8 cellular contexts compared by ENCODE assay signal in the genomic region with DNA sequence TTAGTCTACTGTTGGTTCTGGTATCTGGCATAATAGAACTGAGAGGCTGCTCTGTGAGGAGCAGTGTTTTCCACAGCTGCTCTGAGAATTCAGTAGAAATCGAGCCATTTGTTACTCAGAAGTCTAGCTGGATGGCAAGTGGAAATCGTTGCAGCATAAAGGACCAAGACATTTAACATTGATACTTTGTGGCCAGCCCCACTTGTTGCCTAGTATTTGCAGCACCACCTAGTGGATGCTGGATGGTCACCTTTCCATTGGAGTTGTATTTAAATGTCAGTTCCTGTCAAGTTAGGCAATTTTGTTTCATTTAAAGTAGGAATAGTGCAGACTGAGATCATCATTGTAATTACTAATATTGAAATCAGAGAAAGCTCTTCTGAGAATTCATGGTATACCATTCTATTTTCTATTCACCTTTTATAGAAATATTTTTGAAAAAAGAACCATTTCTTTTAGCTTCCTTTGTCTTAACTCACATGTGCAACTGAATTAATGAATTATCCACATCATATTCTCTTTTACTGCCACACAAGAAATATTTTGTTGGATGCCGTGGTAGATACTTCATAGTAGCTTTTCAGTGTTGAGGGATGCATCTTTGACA.
DNase-seq lines count a peak whose midpoint lies in the region; ATAC-seq and TF ChIP-seq lines count a peak whose summit lies in the region.

No MANE protein-coding gene starts in this region.

- H3K9ac ChIP-seq in OCI-LY1 (ENCODE audit: low read length): no peak overlapping the region

- no peak for TF ChIP-seq POLR2A in upper lobe of left lung (IDR thresholded peaks at IDR 0.05)

- H3K79me2 ChIP-seq in OCI-LY1 (ENCODE audit: insufficient read depth, low read length) (peaks cover 43% of the 10 kb centered on the region), osteoblast (ENCODE audit: insufficient read depth, low read length) (peaks cover 55% of the 10 kb centered on the region)

- 17 to 25% methylated on average over 3 of the region's 3 CpGs for WGBS in upper lobe of left lung, 2 donors

- ATAC-seq in GM18907 (IDR thresholded peaks at IDR 0.05; ENCODE audit: unreplicated experiment) (peak; percentile 70), HG03378 (IDR thresholded peaks at IDR 0.05; ENCODE audit: unreplicated experiment) (peak; percentile 73), upper lobe of left lung (ENCODE audit: low FRiP score in 2 of 2) (peak in 1 of 2 donors; percentile 65)

- TF ChIP-seq CTCF in BJ (IDR thresholded peaks at IDR 0.05; ENCODE audit: insufficient read depth, low read depth, low read length) (peak; percentile 70), OCI-LY1 (IDR thresholded peaks at IDR 0.05; ENCODE audit: low read length) (peak; percentile 61), fibroblast of pulmonary artery (IDR thresholded peaks at IDR 0.05; ENCODE audit: low read length, missing control alignments) (peak; percentile 88), osteoblast (IDR thresholded peaks at IDR 0.05; ENCODE audit: extremely low read depth, low read depth, low read length) (peak; percentile 89), upper lobe of left lung (IDR thresholded peaks at IDR 0.05) (peak in 5 of 6 experiments; percentile 57 to 68 (median 60))

- H3K36me3 ChIP-seq in BJ (ENCODE audit: control insufficient read depth, insufficient read depth, low read length): no peaks in the 10 kb centered on the region
- peaks cover 4% of the 10 kb centered on the region for H3K36me3 ChIP-seq in OCI-LY1 (ENCODE audit: insufficient read depth, low read length)
- H3K36me3 ChIP-seq in osteoblast (ENCODE audit: insufficient read depth, low read length): no peaks in the 10 kb centered on the region
- no peaks in the 10 kb centered on the region for H3K36me3 ChIP-seq in upper lobe of left lung

- H3K4me1 ChIP-seq in OCI-LY1 (ENCODE audit: insufficient read depth, low read length, severe bottlenecking) (peaks cover 12% of the 10 kb centered on the region), osteoblast (ENCODE audit: insufficient read depth, low read length) (peaks cover 4% of the 10 kb centered on the region), upper lobe of left lung (peaks cover 0 to 9% (median 4%) of the 10 kb centered on the region in 4 donors)

- no peak for TF ChIP-seq EP300 in upper lobe of left lung (IDR thresholded peaks at IDR 0.05)

- H3K27ac ChIP-seq in OCI-LY1 (ENCODE audit: low read depth, low read length, poor library complexity, severe bottlenecking) (no peak overlapping the region), osteoblast (ENCODE audit: low read depth, low read length) (no peak overlapping the region), upper lobe of left lung (no peak overlapping the region)

- POLR2A ChIA-PET in BJ (lab: Charles Lee): no interaction called here

- DNase-seq in BJ (ENCODE audit: low read depth) (no peak), activated T-cell treated with anti-CD3 and anti-CD28 coated beads for 24 hours (ENCODE audit: low read depth) (peak; percentile 53), fibroblast of pulmonary artery (ENCODE audit: low read depth) (peak; percentile 84), osteoblast (ENCODE audit: insufficient read length, low spot score, missing footprints) (no peak), upper lobe of left lung (peak in 1 of 2 donors; percentile 59)

- no peaks in the 10 kb centered on the region for H3F3A ChIP-seq in OCI-LY1 (ENCODE audit: insufficient read depth, low read length)

- H3K4me2 ChIP-seq in OCI-LY1 (ENCODE audit: low read length) (no peak overlapping the region), osteoblast (ENCODE audit: insufficient read depth, low read length) (peak overlapping the region; percentile 18)

- no peaks in the 10 kb centered on the region for H3K27me3 ChIP-seq in BJ (ENCODE audit: control insufficient read depth, insufficient read depth, low read length)
- no peaks in the 10 kb centered on the region for H3K27me3 ChIP-seq in OCI-LY1 (ENCODE audit: insufficient read depth, low read length)
- H3K27me3 ChIP-seq in osteoblast (ENCODE audit: insufficient read depth, low read length): no peaks in the 10 kb centered on the region
- no peaks in the 10 kb centered on the region for H3K27me3 ChIP-seq in upper lobe of left lung

- H3K9me3 ChIP-seq in OCI-LY1 (ENCODE audit: low read length): no peaks in the 10 kb centered on the region
- H3K9me3 ChIP-seq in osteoblast (ENCODE audit: low read depth, low read length): no peaks in the 10 kb centered on the region
- no peaks in the 10 kb centered on the region for H3K9me3 ChIP-seq in upper lobe of left lung

- H2AFZ ChIP-seq in OCI-LY1 (ENCODE audit: low read length): no peak overlapping the region
- no peak overlapping the region for H2AFZ ChIP-seq in osteoblast (ENCODE audit: low read length)

- CTCF ChIA-PET in BJ (lab: Yijun Ruan, JAX): interaction anchor here (0.7 to 2.3 kb wide), 14 partner anchors 9 to 1061 kb away, joined by 3 to 21 read pairs (median 4); no protein-coding TSS in a partner anchor

- H3K9me2 ChIP-seq in OCI-LY1 (ENCODE audit: low read depth, low read length): no peaks in the 10 kb centered on the region

- no peaks in the 10 kb centered on the region for H4K20me1 ChIP-seq in OCI-LY1 (ENCODE audit: insufficient read depth, low read length)
- no peaks in the 10 kb centered on the region for H4K20me1 ChIP-seq in osteoblast (ENCODE audit: insufficient read depth, low read length)

- H3K4me3 ChIP-seq in BJ (ENCODE audit: low read depth, low read length) (no peak overlapping the region), OCI-LY1 (ENCODE audit: low read depth, low read length, poor library complexity, severe bottlenecking) (no peak overlapping the region), fibroblast of pulmonary artery (replicated peaks; ENCODE audit: low read depth, low read length) (no peak overlapping the region), osteoblast (ENCODE audit: insufficient read depth, low read length) (no peak overlapping the region), upper lobe of left lung (no peak overlapping the region)

Comparison
In these comparisons a context has a peak if more than half of its experiments do, and no peak if none do; other contexts are left out.
1. DNase-seq: peak in activated T-cell treated with anti-CD3 and anti-CD28 coated beads for 24 hours (single experiment) and fibroblast of pulmonary artery (single experiment); none in BJ (single experiment) and osteoblast (single experiment).
2. Peak in every context shown above with its lines, with median percentiles within 50 percentile points of each other: CTCF ChIP-seq.